Comparison of ENCODE assay signal across 18 cellular contexts in the genomic region with DNA sequence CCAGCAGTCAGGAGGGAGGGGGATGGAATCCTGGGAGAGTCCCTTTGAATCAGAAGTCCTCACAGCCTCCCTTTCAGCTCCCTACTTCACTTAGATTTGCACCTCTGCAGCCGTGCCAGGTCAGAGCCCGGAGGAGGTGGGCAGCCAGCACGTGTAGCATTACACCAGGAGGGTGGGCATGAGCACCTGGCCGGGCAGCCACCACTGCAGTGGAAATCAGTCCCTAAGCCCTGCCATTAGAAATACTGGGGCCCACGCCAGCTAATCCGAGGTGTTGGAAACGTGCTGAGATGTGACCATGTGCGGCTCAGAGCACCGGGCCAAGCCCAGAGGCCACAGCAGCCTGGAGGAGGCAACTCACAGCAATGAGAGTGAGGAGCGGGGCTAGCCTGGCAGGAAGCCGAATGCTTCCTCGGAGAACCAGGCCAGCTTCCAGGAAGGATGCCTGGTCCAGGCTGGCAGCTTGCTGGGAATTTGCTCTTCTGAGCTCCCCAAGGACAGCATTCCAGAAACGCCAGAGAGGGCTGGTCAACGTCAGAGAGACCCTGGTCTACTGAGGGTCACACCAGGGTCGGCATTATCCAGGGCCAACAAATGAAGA. TPM values are rescaled to one million over a fixed set of nuclear protein-coding genes. Genes with fewer than 3 reads are reported as not detected.
DNase-seq lines count a peak whose midpoint lies in the region; ATAC-seq and TF ChIP-seq lines count a peak whose summit lies in the region.
"Had no signal": no experiment of that assay in that cellular context is flagged by ENCODE, and none has a peak within 500 bp of the region (broad histone marks: within the 10 kb centered on the region; RNA-seq: fewer than 3 reads in every experiment).

No MANE protein-coding gene starts in this region.

- H2AFZ ChIP-seq in osteoblast (ENCODE audit: low read length): no peak overlapping the region

- H3K9me3 Mint-ChIP-seq in CD14-positive monocyte: peaks cover 0 to 4% (median 0%) of the 10 kb centered on the region in 7 donors
- H3K9me3 Mint-ChIP-seq: activated CD4-positive, alpha-beta T cell treated with anti-CD3 and anti-CD28 coated beads, Interleukin-2, amount 10 ng/mL, durations not matched to agents 7 days and 5 days; activated naive CD4-positive, alpha-beta T cell treated with anti-CD3 and anti-CD28 coated beads for 36 hours; central memory CD8-positive, alpha-beta T cell; stimulated activated effector memory CD8-positive, alpha-beta T cell treated with anti-CD3 and anti-CD28 coated beads, Interleukin-12 subunit alpha, Interleukin-12 subunit beta, amount 100 ng/mL, for 72 hours had no signal

- no peaks in the 10 kb centered on the region for H3K79me2 ChIP-seq in osteoblast (ENCODE audit: insufficient read depth, low read length)

- peaks cover 0 to under 1% of the 10 kb centered on the region in 2 donors for H3K36me3 Mint-ChIP-seq in CD14-positive monocyte

- peaks cover 46% of the 10 kb centered on the region for H3K4me1 Mint-ChIP-seq in CD14-positive monocyte

- DNase-seq in Ammon's horn (ENCODE audit: low spot score) (peak; percentile 1), NCI-H446 treated with DMSO at 0.1 percent for 48 hours (lab: John Stamatoyannopoulos, UW) (peak; percentile 96), Right ventricle myocardium inferior (ENCODE audit: missing footprints) (no peak), osteoblast (ENCODE audit: insufficient read length, low spot score, missing footprints) (peak; percentile 86), CD14-positive monocyte (ENCODE audit: low spot score) (no peak)
- DNase-seq in effector CD8-positive, alpha-beta T cell (lab: John Stamatoyannopoulos, UW): no peak
- DNase-seq: activated CD4-positive, alpha-beta T cell treated with anti-CD3 and anti-CD28 coated beads, Interleukin-2, amount 10 ng/mL, durations not matched to agents 7 days and 5 days; activated naive CD4-positive, alpha-beta T cell treated with anti-CD3 and anti-CD28 coated beads for 36 hours; esophagus squamous epithelium; midbrain; MM.1S; NCI-H2227 treated with DMSO at 0.1 percent for 48 hours; T-helper 2 cell had no signal

- H3K27me3 Mint-ChIP-seq in CD14-positive monocyte (ENCODE audit: low read depth in 3 of 3): peaks cover 4 to 15% (median 12%) of the 10 kb centered on the region in 3 donors
- H3K27me3 Mint-ChIP-seq: B cell had no signal

- H3K4me3 Mint-ChIP-seq in CD14-positive monocyte: no peak overlapping the region
- H3K4me3 Mint-ChIP-seq: activated CD4-positive, alpha-beta T cell treated with anti-CD3 and anti-CD28 coated beads, Interleukin-2, amount 10 ng/mL, durations not matched to agents 7 days and 5 days; activated naive CD4-positive, alpha-beta T cell treated with anti-CD3 and anti-CD28 coated beads for 36 hours; B cell; central memory CD8-positive, alpha-beta T cell; stimulated activated effector memory CD8-positive, alpha-beta T cell treated with anti-CD3 and anti-CD28 coated beads, Interleukin-12 subunit alpha, Interleukin-12 subunit beta, amount 100 ng/mL, for 72 hours had no signal

- H3K9me3 ChIP-seq in osteoblast (ENCODE audit: low read depth, low read length): no peaks in the 10 kb centered on the region
- H3K9me3 ChIP-seq: esophagus squamous epithelium had no signal

- intact Hi-C loops in Right ventricle myocardium inferior (cut with DNase I): no loop called here
- intact Hi-C loops in CD14-positive monocyte (cut with micrococcal nuclease): no loop called here

- H3K4me2 ChIP-seq in osteoblast (ENCODE audit: insufficient read depth, low read length): no peak overlapping the region

- H3K27me3 ChIP-seq in osteoblast (ENCODE audit: insufficient read depth, low read length): peaks cover 61% of the 10 kb centered on the region

- H3K27ac Mint-ChIP-seq in CD14-positive monocyte: no peak overlapping the region
- H3K27ac Mint-ChIP-seq: activated CD4-positive, alpha-beta T cell treated with anti-CD3 and anti-CD28 coated beads, Interleukin-2, amount 10 ng/mL, durations not matched to agents 7 days and 5 days; activated naive CD4-positive, alpha-beta T cell treated with anti-CD3 and anti-CD28 coated beads for 36 hours; B cell had no signal

- ATAC-seq in Right ventricle myocardium inferior (peak; percentile 74), GM21367 (IDR thresholded peaks at IDR 0.05; ENCODE audit: unreplicated experiment) (no peak), HG03175 (IDR thresholded peaks at IDR 0.05; ENCODE audit: unreplicated experiment) (no peak)
- ATAC-seq: stimulated activated effector memory CD8-positive, alpha-beta T cell treated with anti-CD3 and anti-CD28 coated beads, Interleukin-12 subunit alpha, Interleukin-12 subunit beta, amount 100 ng/mL, for 72 hours had no signal

- no peak overlapping the region for H3K4me3 ChIP-seq in osteoblast (ENCODE audit: insufficient read depth, low read length)
- H3K4me3 ChIP-seq: esophagus squamous epithelium had no signal

- no peaks in the 10 kb centered on the region for H3K36me3 ChIP-seq in osteoblast (ENCODE audit: insufficient read depth, low read length)
- H3K36me3 ChIP-seq: esophagus squamous epithelium had no signal

- peaks cover 9% of the 10 kb centered on the region for H3K4me1 ChIP-seq in osteoblast (ENCODE audit: insufficient read depth, low read length)

- no peak overlapping the region for H3K27ac ChIP-seq in osteoblast (ENCODE audit: low read depth, low read length)
- H3K27ac ChIP-seq: esophagus squamous epithelium had no signal

- H4K20me1 ChIP-seq in osteoblast (ENCODE audit: insufficient read depth, low read length): no peaks in the 10 kb centered on the region

- no peak for TF ChIP-seq CTCF in osteoblast (IDR thresholded peaks at IDR 0.05; ENCODE audit: extremely low read depth, low read depth, low read length)
- TF ChIP-seq CTCF in CD14-positive monocyte (IDR thresholded peaks at IDR 0.05): no peak

RNA-seq across cellular contexts. Expression of a gene that starts 9.4 kb away (rescaled TPM):
- total RNA-seq in Right ventricle myocardium inferior: 1.1 TPM
- 0.72 and 0.88 TPM in 2 replicates for total RNA-seq in osteoblast
- polyA plus RNA-seq in CD14-positive monocyte: 10 to 100 TPM; 17.8 to 22.1 TPM

Comparison
In these comparisons a context has a peak if more than half of its experiments do, and no peak if none do; other contexts are left out.
1. DNase-seq: peak in Ammon's horn (single experiment), NCI-H446 treated with DMSO at 0.1 percent for 48 hours (single experiment) and osteoblast (single experiment); none in Right ventricle myocardium inferior (single experiment), effector CD8-positive, alpha-beta T cell (single experiment) and CD14-positive monocyte (single experiment).